Comparison of ENCODE assay signal across 8 cellular contexts in the genomic region with DNA sequence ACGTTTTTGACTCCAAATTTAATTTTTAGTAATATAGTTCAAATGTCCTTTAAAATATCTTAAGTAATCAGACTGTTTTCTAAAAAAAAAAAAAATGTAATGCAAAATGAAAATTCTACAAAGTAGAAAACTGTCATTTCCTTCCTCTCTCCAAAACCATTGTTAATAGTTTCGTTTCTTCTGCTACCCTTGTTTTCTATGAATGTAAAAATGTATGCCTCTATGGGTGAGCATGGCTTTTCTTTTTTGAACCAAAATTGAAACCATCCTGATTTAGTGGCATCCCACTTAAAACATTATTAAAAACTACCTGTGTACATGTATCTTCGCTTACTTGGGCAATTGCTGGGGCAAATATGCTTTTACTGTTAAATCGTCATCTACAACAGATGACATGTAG.
DNase-seq lines count a peak whose midpoint lies in the region; ATAC-seq and TF ChIP-seq lines count a peak whose summit lies in the region.

No MANE protein-coding gene starts in this region.

- peaks cover 12% of the 10 kb centered on the region for H3K79me1 ChIP-seq in mesendoderm (ENCODE audit: low read length)

- no peak overlapping the region for H2AK5ac ChIP-seq in mesendoderm (ENCODE audit: low read length)

- H4K5ac ChIP-seq in mesendoderm (ENCODE audit: low read length), result no peak overlapping the region

- no peak for ATAC-seq in heart left ventricle
- ATAC-seq in upper lobe of left lung (ENCODE audit: low FRiP score in 2 of 2), result no peak
- ATAC-seq in HG03097 (IDR thresholded peaks at IDR 0.05; ENCODE audit: low FRiP score, unreplicated experiment), result no peak

- 37 to 42% (median 38%) methylated on average over 4 of the region's 4 CpGs for WGBS in heart left ventricle, 4 donors
- WGBS in upper lobe of left lung, 2 donors, result 21 to 33% methylated on average over 4 of the region's 4 CpGs
- WGBS in mesendoderm (ENCODE audit: extremely low coverage, insufficient coverage, low lambda C conversion rate), result no CpG with 5 or more reads among the region's 4 CpGs

- H3K4me1 ChIP-seq in heart left ventricle (peaks cover 18 to 98% (median 69%) of the 10 kb centered on the region in 12 donors), upper lobe of left lung (peaks cover 58 to 74% (median 68%) of the 10 kb centered on the region in 4 donors), mesendoderm (ENCODE audit: control insufficient read depth, low read depth, low read length) (peaks cover 2% of the 10 kb centered on the region)

- no peak overlapping the region for H3K4ac ChIP-seq in mesendoderm (ENCODE audit: low read depth, low read length)

- H3K56ac ChIP-seq in mesendoderm (ENCODE audit: low read length), result no peak overlapping the region

- no peak overlapping the region for H4K8ac ChIP-seq in mesendoderm (ENCODE audit: low read depth, low read length)

- no peak overlapping the region for H2BK5ac ChIP-seq in mesendoderm (ENCODE audit: low read length)

- H3K79me2 ChIP-seq in mesendoderm (ENCODE audit: control insufficient read depth, insufficient read depth, low read length), result peaks cover 23% of the 10 kb centered on the region

- no peaks in the 10 kb centered on the region for H3K36me3 ChIP-seq in heart left ventricle
- H3K36me3 ChIP-seq in KOPT-K1 (ENCODE audit: insufficient read depth, low read length), result no peaks in the 10 kb centered on the region
- no peaks in the 10 kb centered on the region for H3K36me3 ChIP-seq in upper lobe of left lung
- no peaks in the 10 kb centered on the region for H3K36me3 ChIP-seq in mesendoderm (ENCODE audit: control insufficient read depth, insufficient read depth, low read length)

- no peak overlapping the region for H2BK15ac ChIP-seq in mesendoderm (replicated peaks; ENCODE audit: low read depth)

- no peak overlapping the region for H3K18ac ChIP-seq in mesendoderm (ENCODE audit: low read length)

- H3K4me2 ChIP-seq in mesendoderm (ENCODE audit: low read length), result no peak overlapping the region

- H3K4me3 ChIP-seq in heart left ventricle (peak overlapping the region in 8 of 12 donors; percentile 1 to 33 (median 10)), upper lobe of left lung (no peak overlapping the region), mesendoderm (ENCODE audit: low read length) (no peak overlapping the region)

- H3K23ac ChIP-seq in mesendoderm (ENCODE audit: low read length), result no peak overlapping the region

- H2BK120ac ChIP-seq in mesendoderm (ENCODE audit: low read depth, low read length), result no peak overlapping the region

- H3K27me3 ChIP-seq in heart left ventricle (no peaks in the 10 kb centered on the region), upper lobe of left lung (no peaks in the 10 kb centered on the region), mesendoderm (ENCODE audit: insufficient read depth, low read length, poor library complexity) (no peaks in the 10 kb centered on the region)

- DNase-seq in heart left ventricle (no peak), cardiac septum (ENCODE audit: low spot score) (no peak), epithelial cell of prostate (ENCODE audit: low read depth, low spot score) (no peak), upper lobe of left lung (no peak), mesendoderm (no peak), HCEC 1CT (no peak)

- TF ChIP-seq CTCF in heart left ventricle (IDR thresholded peaks at IDR 0.05) (no peak), upper lobe of left lung (IDR thresholded peaks at IDR 0.05) (no peak)

- intact Hi-C loops in heart left ventricle (cut with DNase I), result loop anchor here in 3 of 10 donors (5.0 to 10.0 kb wide), 2 partner anchors 63 to 65 kb away; partner anchors contain the start of gene UTRN (in 2 of the 3)
- intact Hi-C loops in cardiac septum (cut with DNase I), result no loop called here

- H3K9ac ChIP-seq in mesendoderm (ENCODE audit: low read length), result no peak overlapping the region

- H3K9me3 ChIP-seq in heart left ventricle (no peaks in the 10 kb centered on the region), KOPT-K1 (ENCODE audit: insufficient read depth, low read length, poor library complexity, severe bottlenecking) (no peaks in the 10 kb centered on the region), upper lobe of left lung (no peaks in the 10 kb centered on the region)

- TF ChIP-seq EP300 in upper lobe of left lung (IDR thresholded peaks at IDR 0.05), result no peak

- peak overlapping the region in 11 of 12 donors; percentile 35 to 82 (median 67) for H3K27ac ChIP-seq in heart left ventricle
- peak overlapping the region; percentile 93 for H3K27ac ChIP-seq in KOPT-K1 (ENCODE audit: low read depth, low read length, poor library complexity, severe bottlenecking)
- H3K27ac ChIP-seq in epithelial cell of prostate, result peak overlapping the region; percentile 64
- H3K27ac ChIP-seq in upper lobe of left lung, result peak overlapping the region; percentile 26 to 75 (median 53)
- H3K27ac ChIP-seq in mesendoderm (ENCODE audit: low read depth, low read length), result no peak overlapping the region

- TF ChIP-seq POLR2A in heart left ventricle (IDR thresholded peaks at IDR 0.05) (no peak), upper lobe of left lung (IDR thresholded peaks at IDR 0.05) (no peak)

Comparison
In these comparisons a context has a peak if more than half of its experiments do, and no peak if none do; other contexts are left out.
1. H3K4me3 ChIP-seq: peak in heart left ventricle (8 of 12); none in upper lobe of left lung (0 of 4) and mesendoderm (single experiment).